ENCODE assay signal across 1 cellular context in the genomic region with DNA sequence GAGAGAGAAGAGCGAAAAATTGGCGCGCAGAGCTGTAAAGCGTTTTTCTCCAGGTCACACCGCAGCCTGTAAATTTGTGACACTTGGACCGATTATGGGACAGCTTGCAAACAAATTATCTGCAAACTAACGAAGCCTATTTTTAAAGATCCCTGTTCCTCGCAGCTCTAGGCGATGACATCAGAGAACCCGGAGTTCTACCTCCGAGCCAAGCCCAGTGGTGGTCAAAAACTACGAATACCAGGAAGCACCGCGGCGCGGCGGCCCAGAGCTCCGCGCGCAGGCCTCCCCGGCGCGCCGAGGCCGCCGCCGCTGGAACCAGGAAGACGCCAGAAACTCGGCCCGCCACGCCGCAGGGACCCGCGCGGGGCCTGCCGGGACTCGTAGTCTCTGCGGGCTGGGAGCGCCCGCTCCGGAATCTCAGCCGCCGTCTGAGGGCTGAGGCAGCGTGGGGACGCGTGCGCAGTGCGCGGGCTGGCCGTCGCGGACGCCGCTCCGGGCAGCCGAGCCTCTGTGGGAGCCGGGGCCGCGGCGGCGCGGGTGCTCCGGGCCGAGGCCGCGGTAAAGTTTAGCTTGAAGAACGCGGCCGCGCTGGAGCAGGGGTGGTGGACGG.
TF ChIP-seq lines count a peak whose summit lies in the region.

A gene (plus strand): TSS at position 463 of the 613 bp plus-strand sequence. CDS start 18,493 bp downstream, outside the sequence.

TF ChIP-seq in H1, 55 proteins besides CTCF, POLR2A, EP300 and RAD21 (continued from another document):
- TF ChIP-seq, protein P1, sequence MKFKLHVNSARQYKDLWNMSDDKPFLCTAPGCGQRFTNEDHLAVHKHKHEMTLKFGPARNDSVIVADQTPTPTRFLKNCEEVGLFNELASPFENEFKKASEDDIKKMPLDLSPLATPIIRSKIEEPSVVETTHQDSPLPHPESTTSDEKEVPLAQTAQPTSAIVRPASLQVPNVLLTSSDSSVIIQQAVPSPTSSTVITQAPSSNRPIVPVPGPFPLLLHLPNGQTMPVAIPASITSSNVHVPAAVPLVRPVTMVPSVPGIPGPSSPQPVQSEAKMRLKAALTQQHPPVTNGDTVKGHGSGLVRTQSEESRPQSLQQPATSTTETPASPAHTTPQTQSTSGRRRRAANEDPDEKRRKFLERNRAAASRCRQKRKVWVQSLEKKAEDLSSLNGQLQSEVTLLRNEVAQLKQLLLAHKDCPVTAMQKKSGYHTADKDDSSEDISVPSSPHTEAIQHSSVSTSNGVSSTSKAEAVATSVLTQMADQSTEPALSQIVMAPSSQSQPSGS (IDR thresholded peaks at IDR 0.05; ENCODE audit: low read length), result peak; percentile 59; the same call in 1 of the 2 replicates
- TF ChIP-seq TAF7 (optimal IDR thresholded peaks at IDR 0.05; ENCODE audit: borderline replicate concordance, low read depth, low read length), result peak; percentile 42
- TF ChIP-seq BRCA1 (IDR thresholded peaks at IDR 0.05; ENCODE audit: low read depth, low read length), result no peak
- peak; percentile 59 for TF ChIP-seq PHF8 (conservative IDR thresholded peaks at IDR 0.05; ENCODE audit: low read depth, low read length)
- peak; percentile 34 for TF ChIP-seq KDM4A (IDR thresholded peaks at IDR 0.05; ENCODE audit: low read depth, low read length, severe bottlenecking)
- 0 out of 2 replicates have a peak, but pooled peaks have one; percentile 20 for TF ChIP-seq TCF12 (IDR thresholded peaks at IDR 0.05; ENCODE audit: low read depth, low read length)
- peak; percentile 55; the same call in 1 of the 2 replicates for TF ChIP-seq TAF1 (IDR thresholded peaks at IDR 0.05; ENCODE audit: low read depth, low read length)
- TF ChIP-seq HDAC2 (IDR thresholded peaks at IDR 0.05; ENCODE audit: borderline replicate concordance in 1 of 2, low read depth in 2 of 2, low read length in 2 of 2), result peak in 1 of 2 experiments; percentile 35; a peak in 1 of 4 replicates
